1 cellular context compared by ENCODE assay signal in the genomic region with DNA sequence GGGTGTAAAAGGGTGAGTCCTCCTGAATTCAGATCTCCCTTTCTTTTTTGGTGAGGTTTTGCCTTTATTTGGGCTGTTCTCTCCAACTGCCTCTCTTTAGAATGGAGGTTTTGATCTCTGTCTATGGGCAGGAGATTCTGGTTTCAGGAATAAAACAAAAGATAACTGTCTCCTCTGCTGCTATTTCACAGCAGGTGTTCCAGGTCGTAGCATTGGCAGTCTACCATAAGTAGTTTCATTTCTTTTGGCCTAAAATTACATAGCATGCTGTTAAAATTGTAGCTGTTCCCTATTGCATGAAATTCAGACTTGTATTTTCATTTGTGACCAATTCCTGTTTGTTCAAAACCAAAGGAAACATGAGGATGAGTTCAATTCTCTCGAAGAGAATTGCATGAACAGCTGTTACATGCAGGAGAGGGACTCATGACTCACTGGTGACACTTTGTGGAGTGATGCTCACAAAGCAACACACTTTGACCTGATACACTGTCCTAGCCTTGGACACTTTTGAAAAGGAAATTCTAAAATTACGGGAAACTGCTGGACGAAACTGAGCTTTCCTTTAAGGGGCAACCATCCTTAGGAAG.
TF ChIP-seq lines count a peak whose summit lies in the region.

No MANE protein-coding gene starts in this region.

TF ChIP-seq in H1, 55 proteins besides CTCF, POLR2A, EP300 and RAD21 (continued from another document):
- TF ChIP-seq, protein P1, sequence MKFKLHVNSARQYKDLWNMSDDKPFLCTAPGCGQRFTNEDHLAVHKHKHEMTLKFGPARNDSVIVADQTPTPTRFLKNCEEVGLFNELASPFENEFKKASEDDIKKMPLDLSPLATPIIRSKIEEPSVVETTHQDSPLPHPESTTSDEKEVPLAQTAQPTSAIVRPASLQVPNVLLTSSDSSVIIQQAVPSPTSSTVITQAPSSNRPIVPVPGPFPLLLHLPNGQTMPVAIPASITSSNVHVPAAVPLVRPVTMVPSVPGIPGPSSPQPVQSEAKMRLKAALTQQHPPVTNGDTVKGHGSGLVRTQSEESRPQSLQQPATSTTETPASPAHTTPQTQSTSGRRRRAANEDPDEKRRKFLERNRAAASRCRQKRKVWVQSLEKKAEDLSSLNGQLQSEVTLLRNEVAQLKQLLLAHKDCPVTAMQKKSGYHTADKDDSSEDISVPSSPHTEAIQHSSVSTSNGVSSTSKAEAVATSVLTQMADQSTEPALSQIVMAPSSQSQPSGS (IDR thresholded peaks at IDR 0.05; ENCODE audit: low read length), result no peak
- no peak for TF ChIP-seq SAP30 (IDR thresholded peaks at IDR 0.05; ENCODE audit: insufficient read depth, insufficient replicate concordance, low read length)
